ENCODE assay signal across 8 cellular contexts in the genomic region with DNA sequence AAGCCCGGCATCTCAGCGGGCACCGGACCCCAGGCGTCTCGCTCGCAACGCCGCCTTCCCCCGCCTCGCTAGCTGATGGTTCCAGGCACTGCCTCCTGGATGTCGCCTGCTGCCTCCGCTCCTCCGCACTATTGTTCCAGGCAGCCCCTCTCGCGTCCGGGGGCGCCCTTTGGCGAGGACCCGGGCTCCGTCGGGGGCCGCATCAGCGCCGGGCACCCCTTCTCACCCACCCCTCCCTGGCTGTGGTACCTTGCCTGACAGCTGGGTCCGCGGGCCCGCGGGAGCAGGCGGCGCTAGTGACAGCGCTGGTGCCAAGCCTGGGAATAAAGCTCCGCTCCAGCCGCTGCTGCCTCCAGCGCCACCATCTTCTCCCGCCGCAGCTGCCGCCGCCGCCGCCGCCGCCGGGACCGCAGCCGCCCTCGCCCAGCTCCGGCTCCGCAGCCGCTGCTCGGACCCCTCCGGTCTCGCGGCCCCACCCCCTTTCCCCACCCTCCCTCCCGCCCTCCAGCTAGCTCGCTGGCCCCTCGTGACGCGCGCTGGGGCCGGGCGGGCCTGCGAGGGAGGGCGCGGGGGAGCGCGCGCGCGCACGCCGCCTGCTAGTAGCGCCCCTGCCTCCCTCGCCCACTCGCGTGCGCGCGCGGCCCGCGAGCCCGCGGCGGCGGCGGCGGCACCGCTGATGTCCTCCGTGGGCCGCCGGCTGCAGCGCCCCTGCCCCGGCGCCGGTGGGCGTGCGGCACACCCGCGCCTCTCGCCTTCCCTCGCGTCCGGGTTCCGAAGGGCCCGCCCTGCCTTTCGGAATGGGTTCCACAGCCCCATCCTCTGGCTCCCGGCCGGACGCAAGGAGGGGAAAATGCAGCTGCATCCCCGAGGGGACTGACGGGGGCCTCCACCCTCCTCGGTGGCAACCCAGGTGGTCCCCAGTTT. TPM values are rescaled to one million over a fixed set of nuclear protein-coding genes. Genes with fewer than 3 reads are reported as not detected.
DNase-seq lines count a peak whose midpoint lies in the region; ATAC-seq, FAIRE-seq and TF ChIP-seq lines count a peak whose summit lies in the region.

A gene (minus strand): TSS at position 468 of the 924 bp plus-strand sequence.

- H3K36me3 ChIP-seq in body of pancreas (replicated peaks in 1 of 2; ENCODE audit: insufficient read depth in 1 of 2, low read depth in 2 of 2): no peaks in the 10 kb centered on the region

- ATAC-seq in GM21529 (IDR thresholded peaks at IDR 0.05; ENCODE audit: unreplicated experiment) (peak; percentile 25), body of pancreas (peak; percentile 74), sciatic nerve (peak; percentile 86)

- H3K9me3 ChIP-seq in body of pancreas: no peaks in the 10 kb centered on the region

- TF ChIP-seq POLR2A in body of pancreas (IDR thresholded peaks at IDR 0.05): peak in 1 of 3 donors; percentile 1

- no peaks in the 10 kb centered on the region for H3K27me3 ChIP-seq in body of pancreas

- no peak for TF ChIP-seq RAD21 in Ishikawa (IDR thresholded peaks at IDR 0.05; ENCODE audit: low read depth)

- peaks cover 13% of the 10 kb centered on the region for H3K4me1 ChIP-seq in body of pancreas

- FAIRE-seq in RCC 7860 (lab: Jason Lieb, UNC): no peak

- 0 to 1% methylated on average over 15 to 95 of the region's 112 CpGs for WGBS in body of pancreas, 2 donors

- TF ChIP-seq CTCF in body of pancreas (IDR thresholded peaks at IDR 0.05): peak in 4 of 7 experiments; percentile 15 to 33 (median 21)

- intact Hi-C loops in body of pancreas (cut with DNase I) (no loop called here), sciatic nerve (cut with DNase I) (no loop called here)

- DNase-seq in D341Med (ENCODE audit: low spot score) (peak; percentile 88), T-helper 2 cell (peak in 4 of 5 experiments; percentile 4 to 76 (median 24)), body of pancreas (peak; percentile 56 to 72 (median 59)), sciatic nerve (ENCODE audit: low spot score) (peak; percentile 81), RCC 7860 (ENCODE audit: low spot score) (no peak)

- peak within 1 kb of the TSS; percentile 35 to 84 (median 74) for H3K27ac ChIP-seq in body of pancreas

- no peak for TF ChIP-seq EP300 in Ishikawa (IDR thresholded peaks at IDR 0.05; ENCODE audit: borderline replicate concordance)

- peak within 1 kb of the TSS; percentile 77 to 80 for H3K4me3 ChIP-seq in body of pancreas
- H3K4me3 ChIP-seq in iPS-11a (ENCODE audit: low read depth, low read length): peak within 1 kb of the TSS; percentile 54

TF ChIP-seq in Ishikawa, 13 proteins besides CTCF, POLR2A, EP300 and RAD21:
- TF ChIP-seq FOXM1 (IDR thresholded peaks at IDR 0.05; ENCODE audit: borderline replicate concordance, low read depth) (no peak), ZBTB7A (IDR thresholded peaks at IDR 0.05; ENCODE audit: low read depth) (peak; percentile 74), CEBPB (IDR thresholded peaks at IDR 0.05) (no peak), TCF12 (IDR thresholded peaks at IDR 0.05; ENCODE audit: low read depth) (no peak), EGR1 (IDR thresholded peaks at IDR 0.05) (no peak), YY1 (IDR thresholded peaks at IDR 0.05; ENCODE audit: low read depth) (no peak), TEAD4 (IDR thresholded peaks at IDR 0.05) (no peak), CREB1 (IDR thresholded peaks at IDR 0.05; ENCODE audit: low read depth) (no peak)
- TF ChIP-seq, protein P1, sequence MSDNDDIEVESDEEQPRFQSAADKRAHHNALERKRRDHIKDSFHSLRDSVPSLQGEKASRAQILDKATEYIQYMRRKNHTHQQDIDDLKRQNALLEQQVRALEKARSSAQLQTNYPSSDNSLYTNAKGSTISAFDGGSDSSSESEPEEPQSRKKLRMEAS (IDR thresholded peaks at IDR 0.05): no peak
- TF ChIP-seq, protein P2, sequence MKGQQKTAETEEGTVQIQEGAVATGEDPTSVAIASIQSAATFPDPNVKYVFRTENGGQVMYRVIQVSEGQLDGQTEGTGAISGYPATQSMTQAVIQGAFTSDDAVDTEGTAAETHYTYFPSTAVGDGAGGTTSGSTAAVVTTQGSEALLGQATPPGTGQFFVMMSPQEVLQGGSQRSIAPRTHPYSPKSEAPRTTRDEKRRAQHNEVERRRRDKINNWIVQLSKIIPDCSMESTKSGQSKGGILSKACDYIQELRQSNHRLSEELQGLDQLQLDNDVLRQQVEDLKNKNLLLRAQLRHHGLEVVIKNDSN (IDR thresholded peaks at IDR 0.05): peak; percentile 29; the same call in 1 of the 2 replicates

RNA-seq across cellular contexts. Expression of the gene that starts here (rescaled TPM):
- 1 to 10 TPM; 3.3 to 3.6 TPM for total RNA-seq in body of pancreas
- 11.1 TPM for total RNA-seq in sciatic nerve

Comparison
In these comparisons a context has a peak if more than half of its experiments do, and no peak if none do; other contexts are left out.
1. ATAC-seq: peak in every context shown above with its lines; median percentile 86 in sciatic nerve; 74 in body of pancreas; 25 in GM21529.